27 cellular contexts compared by ENCODE assay signal in genomic region chr16:23695756-23696155, GRCh38. TPM values are rescaled to one million over a fixed set of nuclear protein-coding genes. Genes with fewer than 3 reads are reported as not detected.
"Had no signal": no experiment of that assay in that cellular context is flagged by ENCODE, and none has a peak within 500 bp of the region (broad histone marks: within the 10 kb centered on the region; RNA-seq: fewer than 3 reads in every experiment).

No MANE protein-coding gene starts in this region.

- ATAC-seq: activated T-cell treated with anti-CD3 and anti-CD28 coated beads, Interleukin-2, amount 50 U/mL, for 4 hours; naive thymus-derived CD4-positive, alpha-beta T cell; stimulated activated effector memory CD8-positive, alpha-beta T cell treated with anti-CD3 and anti-CD28 coated beads, Interleukin-12 subunit alpha, Interleukin-12 subunit beta, amount 100 ng/mL, for 72 hours had no signal

- H3K4me3 ChIP-seq: colonic mucosa, ovary had no signal

- H3K27ac ChIP-seq: ascending aorta, colonic mucosa, epithelial cell of prostate, ovary, stomach, vagina had no signal

- H3K4me1 ChIP-seq: ascending aorta, colonic mucosa had no signal

- DNase-seq: activated CD4-positive, alpha-beta T cell treated with anti-CD3 and anti-CD28 coated beads, Interleukin-2, amount 50 U/mL, for 1 hour; activated CD8-positive, alpha-beta memory T cell treated with anti-CD3 and anti-CD28 coated beads, Interleukin-2, amount 50 U/mL, for 4 hours; activated naive CD4-positive, alpha-beta T cell treated with anti-CD3 and anti-CD28 coated beads for 36 hours; activated T-cell treated with anti-CD3 and anti-CD28 coated beads, Interleukin-2, amount 50 U/mL, for 4 hours; colonic mucosa; endodermal cell; foreskin fibroblast; left cardiac atrium; mesenchymal stem cell; naive thymus-derived CD4-positive, alpha-beta T cell; ovary; stimulated activated CD4-positive, alpha-beta T cell treated with anti-CD3 and anti-CD28 coated beads, Interleukin-4, amount 100 ng/mL, for 24 hours; stomach; T-helper 1 cell; T1000; trophoblast cell had no signal

- H3K27me3 ChIP-seq: ascending aorta, colonic mucosa, ovary, vagina had no signal

- H3K36me3 ChIP-seq: ovary had no signal

- H3K9me3 ChIP-seq: ascending aorta, colonic mucosa, ovary, stomach, vagina had no signal

- FAIRE-seq: islet of Langerhans had no signal

RNA-seq across cellular contexts. Expression of gene ERN2, which starts 17.3 kb away (rescaled TPM):
- total RNA-seq: activated naive CD4-positive, alpha-beta T cell treated with anti-CD3 and anti-CD28 coated beads for 36 hours; ascending aorta; glomerular endothelial cell; naive thymus-derived CD4-positive, alpha-beta T cell; pulmonary artery endothelial cell; sciatic nerve; smooth muscle cell; temporal lobe; vagina had no signal
- polyA plus RNA-seq: naive thymus-derived CD4-positive, alpha-beta T cell; ovary; smooth muscle cell had no signal

RNA-seq across cellular contexts. Expression of gene CHP2, which starts 59.1 kb away (rescaled TPM):
- total RNA-seq: activated naive CD4-positive, alpha-beta T cell treated with anti-CD3 and anti-CD28 coated beads for 36 hours; activated T-cell treated with anti-CD3 and anti-CD28 coated beads, Interleukin-2, amount 50 U/mL, for 4 hours; ascending aorta; glomerular endothelial cell; left cardiac atrium; mucosa of gallbladder; naive thymus-derived CD4-positive, alpha-beta T cell; pulmonary artery endothelial cell; smooth muscle cell had no signal
- polyA plus RNA-seq: naive thymus-derived CD4-positive, alpha-beta T cell; smooth muscle cell had no signal
